In genomic region chr6:142819603-142820335, GRCh38 we compare ENCODE assay signal across 7 cellular contexts.
A peak's percentile ranks its signal among the peaks of the same experiment; 100 is the strongest.
DNase-seq lines count a peak whose midpoint lies in the region; ATAC-seq, FAIRE-seq and TF ChIP-seq lines count a peak whose summit lies in the region.

No MANE protein-coding gene starts in this region.

- no peaks in the 10 kb centered on the region for H3K9me3 ChIP-seq in kidney (ENCODE audit: control insufficient read depth in 1 of 2, low read length in 2 of 2)

- ATAC-seq in GM18519 (IDR thresholded peaks at IDR 0.05; ENCODE audit: low FRiP score, unreplicated experiment) (peak; percentile 37), HG02759 (IDR thresholded peaks at IDR 0.05; ENCODE audit: unreplicated experiment) (peak; percentile 72)

- H3K9ac ChIP-seq in kidney (ENCODE audit: low read length in 2 of 2), result peak overlapping the region in 1 of 2 donors; percentile 42

- peaks cover 4 to 21% of the 10 kb centered on the region in 2 donors for H3K4me1 ChIP-seq in kidney (ENCODE audit: control insufficient read depth in 1 of 2, insufficient read depth in 1 of 2, low read depth in 1 of 2, low read length in 2 of 2)

- DNase-seq in NCI-H526 treated with DMSO at 0.1 percent for 48 hours (lab: John Stamatoyannopoulos, UW) (peak; percentile 51), kidney (no peak), middle frontal gyrus (ENCODE audit: extremely low spot score, low spot score) (no peak)
- DNase-seq in activated naive CD4-positive, alpha-beta T cell treated with anti-CD3 and anti-CD28 coated beads, Interleukin-2, amount 50 U/mL, for 16 hours, result peak; percentile 29
- DNase-seq in stimulated activated CD8-positive, alpha-beta memory T cell treated with anti-CD3 and anti-CD28 coated beads, Interleukin-7, amount 100 ng/mL, for 4 hours (ENCODE audit: low read depth in 2 of 2), result peak; percentile 30 to 41

- peak overlapping the region; percentile 75 for H3K4me3 ChIP-seq in kidney (ENCODE audit: low read length in 2 of 2)

- no peak for FAIRE-seq in kidney (lab: Jason Lieb, UNC)

- intact Hi-C loops in kidney (cut with DNase I), result no loop called here

- H3K36me3 ChIP-seq in kidney (ENCODE audit: control insufficient read depth in 1 of 2, insufficient read depth in 2 of 2, low read length in 2 of 2), result no peaks in the 10 kb centered on the region

- H3K27ac ChIP-seq in kidney (ENCODE audit: low read depth in 2 of 2, low read length in 2 of 2), result peak overlapping the region; percentile 49 to 55

- TF ChIP-seq CTCF in kidney (IDR thresholded peaks at IDR 0.05; ENCODE audit: borderline replicate concordance, extremely low read depth, insufficient read depth), result no peak

Comparison
In these comparisons a context has a peak if more than half of its experiments do, and no peak if none do; other contexts are left out.
1. DNase-seq: peak in NCI-H526 treated with DMSO at 0.1 percent for 48 hours (single experiment), activated naive CD4-positive, alpha-beta T cell treated with anti-CD3 and anti-CD28 coated beads, Interleukin-2, amount 50 U/mL, for 16 hours (single experiment) and stimulated activated CD8-positive, alpha-beta memory T cell treated with anti-CD3 and anti-CD28 coated beads, Interleukin-7, amount 100 ng/mL, for 4 hours (2 of 2); none in kidney (single experiment) and middle frontal gyrus (single experiment).